In genomic region chr5:157252741-157253465, GRCh38 we compare ENCODE assay signal across 1 cellular context.
TF ChIP-seq lines count a peak whose summit lies in the region.

No MANE protein-coding gene starts in this region.

TF ChIP-seq in HCT116, 20 proteins besides CTCF, POLR2A, EP300 and RAD21 (continued from another document):
- TF ChIP-seq CBX3 (IDR thresholded peaks at IDR 0.05; ENCODE audit: low read depth) (no peak), POLR2AphosphoS5 (IDR thresholded peaks at IDR 0.05; ENCODE audit: low read depth, low read length) (no peak), SRF (IDR thresholded peaks at IDR 0.05; ENCODE audit: low read depth) (no peak), CEBPB (IDR thresholded peaks at IDR 0.05; ENCODE audit: low read depth) (no peak), EGR1 (IDR thresholded peaks at IDR 0.05; ENCODE audit: low read depth) (no peak), JUND (IDR thresholded peaks at IDR 0.05) (no peak), ZFX (IDR thresholded peaks at IDR 0.05) (no peak), ZNF274 (IDR thresholded peaks at IDR 0.05; ENCODE audit: low read depth, low read length) (no peak)
- TF ChIP-seq, protein P1, sequence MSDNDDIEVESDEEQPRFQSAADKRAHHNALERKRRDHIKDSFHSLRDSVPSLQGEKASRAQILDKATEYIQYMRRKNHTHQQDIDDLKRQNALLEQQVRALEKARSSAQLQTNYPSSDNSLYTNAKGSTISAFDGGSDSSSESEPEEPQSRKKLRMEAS (IDR thresholded peaks at IDR 0.05): no peak
